In the genomic region with DNA sequence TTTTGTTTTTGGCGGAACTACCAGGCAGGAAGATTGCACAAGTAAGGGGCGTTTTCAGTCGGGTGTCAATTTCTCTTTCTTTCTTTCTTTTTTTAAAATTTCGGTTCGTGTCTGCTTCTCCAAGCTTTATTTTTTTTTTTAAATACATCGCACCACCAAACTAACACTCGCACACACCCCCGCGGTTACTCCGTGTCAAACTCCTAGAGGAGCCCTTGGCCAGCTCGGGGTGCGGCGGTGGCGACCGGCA, we compare ENCODE assay signal across 7 cellular contexts. TPM values are rescaled to one million over a fixed set of nuclear protein-coding genes. Genes with fewer than 3 reads are reported as not detected.
DNase-seq lines count a peak whose midpoint lies in the region; ATAC-seq and TF ChIP-seq lines count a peak whose summit lies in the region.

No MANE protein-coding gene starts in this region.

- no peaks in the 10 kb centered on the region for H3K27me3 ChIP-seq in ascending aorta
- no peaks in the 10 kb centered on the region for H3K27me3 ChIP-seq in upper lobe of left lung

- TF ChIP-seq CTCF in ascending aorta (IDR thresholded peaks at IDR 0.05) (no peak), lower leg skin (IDR thresholded peaks at IDR 0.05) (no peak), upper lobe of left lung (IDR thresholded peaks at IDR 0.05) (no peak)

- peak overlapping the region; percentile 98 to 99 for H3K27ac ChIP-seq in ascending aorta
- peak overlapping the region; percentile 95 to 96 (median 96) for H3K27ac ChIP-seq in upper lobe of left lung

- TF ChIP-seq POLR2A in lower leg skin (IDR thresholded peaks at IDR 0.05) (no peak), upper lobe of left lung (IDR thresholded peaks at IDR 0.05) (no peak)

- TF ChIP-seq EP300 in upper lobe of left lung (IDR thresholded peaks at IDR 0.05), result no peak

- no peak for DNase-seq in ascending aorta (ENCODE audit: low spot score in 2 of 2)
- no peak for DNase-seq in lower leg skin (ENCODE audit: low spot score in 2 of 2)
- DNase-seq in upper lobe of left lung, result no peak
- DNase-seq in GDM1 (lab: John Stamatoyannopoulos, UW), result no peak
- DNase-seq in OCI-M2 (lab: John Stamatoyannopoulos, UW; ENCODE audit: unreplicated experiment), result no peak

- H3K9me3 ChIP-seq in ascending aorta, result no peaks in the 10 kb centered on the region
- no peaks in the 10 kb centered on the region for H3K9me3 ChIP-seq in upper lobe of left lung

- peak; percentile 41 for ATAC-seq in GM19395 (IDR thresholded peaks at IDR 0.05; ENCODE audit: unreplicated experiment)
- peak; percentile 32 for ATAC-seq in HG03159 (IDR thresholded peaks at IDR 0.05; ENCODE audit: unreplicated experiment)
- peak; percentile 38 to 59 for ATAC-seq in upper lobe of left lung (ENCODE audit: low FRiP score in 2 of 2)

- H3K4me3 ChIP-seq in ascending aorta (peak overlapping the region; percentile 75 to 98), lower leg skin (ENCODE audit: low read depth, poor library complexity, severe bottlenecking) (peak overlapping the region; percentile 69), upper lobe of left lung (peak overlapping the region; percentile 76 to 95 (median 82))

- intact Hi-C loops in ascending aorta (cut with DNase I), result loop anchor here (1.0 to 10.0 kb wide), 3 partner anchors 133 to 1449 kb away; a partner anchor contains a TSS
- intact Hi-C loops in lower leg skin (cut with DNase I; ENCODE audit: low total_unique reads), result no loop called here

- 1% methylated on average over 15 of the region's 15 CpGs for WGBS in lower leg skin, 2 donors
- WGBS in upper lobe of left lung, 2 donors, result 0 to 1% methylated on average over 15 of the region's 15 CpGs

- no peaks in the 10 kb centered on the region for H3K36me3 ChIP-seq in ascending aorta
- H3K36me3 ChIP-seq in upper lobe of left lung, result no peaks in the 10 kb centered on the region

- peaks cover 0 to 8% of the 10 kb centered on the region in 2 donors for H3K4me1 ChIP-seq in ascending aorta
- H3K4me1 ChIP-seq in upper lobe of left lung, result peaks cover 3 to 29% (median 16%) of the 10 kb centered on the region in 4 donors

RNA-seq across cellular contexts. Expression of a gene that starts 0.3 kb away (rescaled TPM):
- total RNA-seq in ascending aorta (69.9 TPM), lower leg skin (100 to 1,000 TPM in 3 of 4 donors, 10 to 100 TPM in 1; 88.7 to 149 (median 132) TPM), upper lobe of left lung (100 to 1,000 TPM; 209 to 637 (median 340) TPM)
